1 cellular context compared by ENCODE assay signal in the genomic region with DNA sequence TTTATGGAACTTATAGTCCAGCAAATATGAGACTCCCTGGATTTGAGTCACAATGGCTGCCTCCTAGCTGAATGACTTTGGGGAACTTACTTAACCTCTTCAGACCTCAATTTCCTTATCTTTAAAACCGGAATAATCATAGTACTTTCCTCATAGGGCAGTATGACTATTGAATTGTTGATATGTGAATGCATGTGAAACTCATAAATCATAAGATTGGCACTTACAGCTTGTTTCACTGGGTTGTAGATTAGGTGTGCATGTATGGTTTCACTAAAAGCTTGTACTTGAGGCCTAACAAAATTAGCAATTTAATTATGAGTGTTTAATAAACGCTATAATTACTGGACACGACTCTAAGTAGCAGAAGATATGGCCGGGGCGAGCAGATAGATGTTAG.
TF ChIP-seq lines count a peak whose summit lies in the region.

No MANE protein-coding gene starts in this region.

TF ChIP-seq in GM12878, 131 proteins besides CTCF, POLR2A, EP300 and RAD21 (continued from another document):
- peak; percentile 70 for TF ChIP-seq PKNOX1 (IDR thresholded peaks at IDR 0.05)
- TF ChIP-seq JUNB (IDR thresholded peaks at IDR 0.05), result no peak
